9 cellular contexts compared by ENCODE assay signal in genomic region chr4:25207997-25208396, GRCh38.
"Had no signal": no experiment of that assay in that cellular context is flagged by ENCODE, and none has a peak within 500 bp of the region (broad histone marks: within the 10 kb centered on the region; RNA-seq: fewer than 3 reads in every experiment).

No MANE protein-coding gene starts in this region.

- H3K4me3 Mint-ChIP-seq: GM23338, H9, IgD-negative memory B cell had no signal

- H3K9ac ChIP-seq: KMS-11 had no signal

- H3K27me3 Mint-ChIP-seq: IgD-negative memory B cell had no signal

- H3K4me3 ChIP-seq: GM23338 had no signal

- H3K4me1 Mint-ChIP-seq: IgD-negative memory B cell had no signal

- H3K27ac Mint-ChIP-seq: GM23338, H9 had no signal

- FAIRE-seq: H1, H54, HTR-8/SVneo had no signal

- H3K4me2 ChIP-seq: GM23338, KMS-11 had no signal

- DNase-seq: H9, HCEC 1CT, KBM-7 had no signal

- H3K27ac ChIP-seq: KMS-11 had no signal
